In the genomic region with DNA sequence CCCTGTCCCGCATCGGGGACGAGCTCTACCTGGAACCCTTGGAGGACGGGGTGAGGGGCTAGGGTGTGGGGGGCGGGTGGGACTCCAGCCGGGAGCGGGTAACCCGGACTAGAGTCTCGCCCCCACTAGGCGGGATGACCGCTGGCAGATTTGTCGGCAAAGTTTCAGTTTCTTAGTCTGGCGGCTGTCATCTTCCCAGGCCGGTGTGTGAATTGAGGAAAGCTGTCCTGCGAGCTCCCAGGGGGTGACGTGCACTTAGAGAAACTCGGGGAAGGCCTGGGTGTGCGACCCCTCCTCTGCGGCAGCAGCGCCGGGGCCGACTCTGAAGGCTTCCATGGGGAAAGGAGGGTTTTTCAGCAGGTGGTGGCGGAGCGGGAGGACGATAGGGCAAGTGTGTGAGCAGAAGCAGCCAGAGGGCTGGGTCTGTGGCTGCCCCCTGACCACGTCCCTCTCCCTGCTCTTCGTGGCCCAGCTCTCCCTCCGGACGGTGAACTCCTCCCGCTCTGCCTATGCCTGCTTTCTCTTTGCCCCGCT, we compare ENCODE assay signal across 6 cellular contexts. TPM values are rescaled to one million over a fixed set of nuclear protein-coding genes. Genes with fewer than 3 reads are reported as not detected.
DNase-seq lines count a peak whose midpoint lies in the region; ATAC-seq and TF ChIP-seq lines count a peak whose summit lies in the region.

No MANE protein-coding gene starts in this region.

- 0 to 8% methylated on average over 2 to 25 of the region's 31 CpGs for WGBS in transverse colon (ENCODE audit: low coverage in 1 of 2), 2 donors

- peak overlapping the region; percentile 96 for H3K4me2 ChIP-seq in BLaER1

- TF ChIP-seq CTCF in foreskin keratinocyte (conservative IDR thresholded peaks at IDR 0.05) (no peak), transverse colon (IDR thresholded peaks at IDR 0.05) (no peak)

- H3K27ac ChIP-seq in BLaER1, result peak overlapping the region; percentile 90
- peak overlapping the region; percentile 48 for H3K27ac ChIP-seq in foreskin keratinocyte
- H3K27ac ChIP-seq in transverse colon, result peak overlapping the region; percentile 86 to 96 (median 91)

- peaks cover 45% of the 10 kb centered on the region for H4K20me1 ChIP-seq in BLaER1

- H3K9me3 ChIP-seq in BLaER1 (no peaks in the 10 kb centered on the region), transverse colon (no peaks in the 10 kb centered on the region)

- H3K4me1 ChIP-seq in BLaER1 (peaks cover 58% of the 10 kb centered on the region), foreskin keratinocyte (no peaks in the 10 kb centered on the region), transverse colon (peaks cover 10 to 39% (median 23%) of the 10 kb centered on the region in 4 donors)

- H3K9ac ChIP-seq in BLaER1, result peak overlapping the region; percentile 87

- no peak for ATAC-seq in foreskin keratinocyte

- peak overlapping the region; percentile 79 for H3K4me3 ChIP-seq in BLaER1
- H3K4me3 ChIP-seq in Jurkat, Clone E6-1 (ENCODE audit: low read length), result peak overlapping the region; percentile 89
- H3K4me3 ChIP-seq in transverse colon, result peak overlapping the region; percentile 69 to 94 (median 84)

- peaks cover 38% of the 10 kb centered on the region for H3K36me3 ChIP-seq in BLaER1
- peaks cover 0 to 1% (median 0%) of the 10 kb centered on the region in 4 donors for H3K36me3 ChIP-seq in transverse colon

- TF ChIP-seq EP300 in transverse colon (IDR thresholded peaks at IDR 0.05; ENCODE audit: low read depth), result no peak

- DNase-seq in Jurkat, Clone E6-1 (ENCODE audit: low read depth, low spot score), result no peak
- DNase-seq in foreskin keratinocyte (no peak), transverse colon (no peak), kidney tubule cell (ENCODE audit: low spot score) (no peak), NCI-H226 (no peak)

- in situ Hi-C loops in transverse colon (cut with MboI; ENCODE audit: low pct_ligation_motif_present in 1 of 4, low pct_unique_long_range_greater_than_20kb in 1 of 4, low sequenced_read_pairs in 3 of 4), result loop anchor here in 3 of 4 donors (10.0 to 25.0 kb wide), 2 partner anchors 93 to 130 kb away; a partner anchor contains a TSS

- TF ChIP-seq POLR2A in transverse colon (IDR thresholded peaks at IDR 0.05), result no peak

- H3K27me3 ChIP-seq in BLaER1 (no peaks in the 10 kb centered on the region), foreskin keratinocyte (no peaks in the 10 kb centered on the region), transverse colon (no peaks in the 10 kb centered on the region)

- intact Hi-C loops in transverse colon (cut with DNase I; ENCODE audit: low total_unique reads), result no loop called here

RNA-seq across cellular contexts. Expression of a gene that starts 0.5 kb away (rescaled TPM):
- polyA plus RNA-seq in Jurkat, Clone E6-1 (2012; ENCODE audit: insufficient read depth, insufficient read length), result 38.0 TPM
- total RNA-seq in foreskin keratinocyte, result 9.2 and 10.0 TPM in 2 replicates
- polyA plus RNA-seq in foreskin keratinocyte, result 13.4 and 14.1 TPM in 2 replicates
- 100 to 1,000 TPM in 2 of 4 donors, 10 to 100 TPM in 2; 37.8 to 470 (median 95.3) TPM for total RNA-seq in transverse colon

RNA-seq across cellular contexts. Expression of a gene that starts 9.4 kb away (rescaled TPM):
- polyA plus RNA-seq in Jurkat, Clone E6-1 (2012; ENCODE audit: insufficient read depth, insufficient read length), result 286 TPM
- total RNA-seq in foreskin keratinocyte (205 and 207 TPM in 2 replicates), transverse colon (100 to 1,000 TPM in 3 of 4 donors, 10 to 100 TPM in 1; 83.0 to 251 (median 163) TPM)
- 235 and 239 TPM in 2 replicates for polyA plus RNA-seq in foreskin keratinocyte

RNA-seq across cellular contexts. Expression of a gene that starts 11.6 kb away (rescaled TPM):
- 105 TPM for polyA plus RNA-seq in Jurkat, Clone E6-1 (2012; ENCODE audit: insufficient read depth, insufficient read length)
- total RNA-seq in foreskin keratinocyte, result not detected in 2 replicates
- polyA plus RNA-seq in foreskin keratinocyte, result not detected in 2 replicates
- total RNA-seq in transverse colon, result 10 to 100 TPM in 2 of 4 donors, 1 to 10 TPM in 2; 1.2 to 17.2 (median 7.4) TPM

RNA-seq across cellular contexts. Expression of a gene that starts 18.9 kb away (rescaled TPM):
- 0.92 TPM for polyA plus RNA-seq in Jurkat, Clone E6-1 (2012; ENCODE audit: insufficient read depth, insufficient read length)
- 1.6 and 1.9 TPM in 2 replicates for total RNA-seq in foreskin keratinocyte
- polyA plus RNA-seq in foreskin keratinocyte, result 1.9 and 2.2 TPM in 2 replicates
- 10 to 100 TPM in 1 of 4 donors, 1 to 10 TPM in 3; 1.8 to 46.4 (median 5.8) TPM for total RNA-seq in transverse colon

RNA-seq across cellular contexts. Expression of a gene that starts 23.2 kb away (rescaled TPM):
- 0.58 TPM for polyA plus RNA-seq in Jurkat, Clone E6-1 (2012; ENCODE audit: insufficient read depth, insufficient read length)
- not detected in 2 replicates for total RNA-seq in foreskin keratinocyte
- 0.01 TPM in 1 of 2 replicates, not detected in the other for polyA plus RNA-seq in foreskin keratinocyte
- 1 to 10 TPM in 1 of 4 donors, under 1 TPM in 3; 0.27 to 4.4 (median 0.43) TPM for total RNA-seq in transverse colon
